ENCODE assay signal across 34 cellular contexts in genomic region chr2:216259081-216259480, GRCh38.
"Had no signal": no experiment of that assay in that cellular context is flagged by ENCODE, and none has a peak within 500 bp of the region (broad histone marks: within the 10 kb centered on the region; RNA-seq: fewer than 3 reads in every experiment).

No MANE protein-coding gene starts in this region.

- H3K27ac ChIP-seq: adrenal gland, Peyer's patch, SJSA1, WERI-Rb-1 had no signal

- H3K36me3 Mint-ChIP-seq: activated naive CD4-positive, alpha-beta T cell treated with anti-CD3 and anti-CD28 coated beads, Interleukin-2, amount 50 U/mL, for 72 hours; brain had no signal

- H3K27ac Mint-ChIP-seq: activated CD4-positive, alpha-beta T cell treated with anti-CD3 and anti-CD28 coated beads, Interleukin-2, amount 10 ng/mL, durations not matched to agents 24 days and 14 days; activated naive CD4-positive, alpha-beta T cell treated with anti-CD3 and anti-CD28 coated beads for 36 hours; activated naive CD4-positive, alpha-beta T cell treated with anti-CD3 and anti-CD28 coated beads, Interleukin-2, amount 50 U/mL, for 72 hours; activated T-helper 1 cell treated with anti-CD3 and anti-CD28 coated beads, Interleukin-12 subunit alpha, Interleukin-12 subunit beta, Interleukin-2, Interleukin-4 antibody, amounts not matched to agents 30 ng/mL and 10 ng/mL and 1 ng/mL, durations not matched to agents 14 hours and 24 hours and 36 hours; brain had no signal

- H3K27me3 ChIP-seq: adrenal gland, Peyer's patch, SJSA1 had no signal

- ATAC-seq: activated naive CD4-positive, alpha-beta T cell treated with anti-CD3 and anti-CD28 coated beads, Interleukin-2, amount 50 U/mL, for 72 hours; activated T-cell treated with anti-CD3 and anti-CD28 coated beads, Interleukin-2, amount 50 U/mL, for 4 hours; PC-3 had no signal

- H3K4me1 ChIP-seq: adrenal gland, Peyer's patch had no signal

- H3K4me3 ChIP-seq: adrenal gland, Peyer's patch, SJSA1 had no signal

- H3K36me3 ChIP-seq: adrenal gland, Peyer's patch, SJSA1, WERI-Rb-1 had no signal

- DNase-seq: activated CD4-positive, alpha-beta T cell treated with anti-CD3 and anti-CD28 coated beads, Interleukin-2, amount 10 ng/mL, durations not matched to agents 24 days and 14 days; activated CD4-positive, alpha-beta T cell treated with anti-CD3 and anti-CD28 coated beads, Interleukin-2, amount 50 U/mL, for 4 hours; activated CD8-positive, alpha-beta memory T cell treated with anti-CD3 and anti-CD28 coated beads, Interleukin-2, amount 50 U/mL, for 4 hours; activated gamma-delta T cell treated with Interleukin-2 at 50 U/mL for 16 hours; activated naive CD4-positive, alpha-beta T cell treated with anti-CD3 and anti-CD28 coated beads for 36 hours; activated T-cell treated with anti-CD3 and anti-CD28 coated beads for 4 hours; activated T-cell treated with anti-CD3 and anti-CD28 coated beads, Interleukin-2, amount 50 U/mL, for 4 hours; adrenal gland; central memory CD4-positive, alpha-beta T cell; Kasumi-1; KG1; MM.1S; MV-4-11; NCI-H1092; NCI-H1436 treated with DMSO at 0.1 percent for 48 hours; NCI-H1694 treated with DMSO at 0.1 percent for 48 hours; NCI-H2029; NCI-H510A; NCI-H526; NCI-H748 treated with DMSO at 0.1 percent for 48 hours; NK-92 treated with Interleukin-12 subunit alpha and Interleukin-12 subunit beta, amount 100 ng/mL, for 24 hours; PC-3; Peyer's patch; RPMI8226; SHP77 treated with DMSO at 0.1 percent for 48 hours; SW 1271; T-helper 1 cell; T-helper 2 cell; T-helper 9 cell; WERI-Rb-1 had no signal

- H3K9me3 Mint-ChIP-seq: activated CD4-positive, alpha-beta T cell treated with anti-CD3 and anti-CD28 coated beads, Interleukin-2, amount 10 ng/mL, durations not matched to agents 24 days and 14 days; activated naive CD4-positive, alpha-beta T cell treated with anti-CD3 and anti-CD28 coated beads for 36 hours; activated naive CD4-positive, alpha-beta T cell treated with anti-CD3 and anti-CD28 coated beads, Interleukin-2, amount 50 U/mL, for 72 hours; activated T-cell treated with anti-CD3 and anti-CD28 coated beads, Interleukin-2, amount 50 U/mL, for 4 hours; activated T-helper 1 cell treated with anti-CD3 and anti-CD28 coated beads, Interleukin-12 subunit alpha, Interleukin-12 subunit beta, Interleukin-2, Interleukin-4 antibody, amounts not matched to agents 30 ng/mL and 10 ng/mL and 1 ng/mL, durations not matched to agents 14 hours and 24 hours and 36 hours; brain had no signal

- H3K9me3 ChIP-seq: adrenal gland, Peyer's patch, SJSA1 had no signal

- H3K4me1 Mint-ChIP-seq: activated CD4-positive, alpha-beta T cell treated with anti-CD3 and anti-CD28 coated beads, Interleukin-2, amount 10 ng/mL, durations not matched to agents 24 days and 14 days; brain had no signal

- H3K4me3 Mint-ChIP-seq: activated CD4-positive, alpha-beta T cell treated with anti-CD3 and anti-CD28 coated beads, Interleukin-2, amount 10 ng/mL, durations not matched to agents 24 days and 14 days; activated naive CD4-positive, alpha-beta T cell treated with anti-CD3 and anti-CD28 coated beads for 36 hours; activated T-cell treated with anti-CD3 and anti-CD28 coated beads, Interleukin-2, amount 50 U/mL, for 4 hours; activated T-helper 1 cell treated with anti-CD3 and anti-CD28 coated beads, Interleukin-12 subunit alpha, Interleukin-12 subunit beta, Interleukin-2, Interleukin-4 antibody, amounts not matched to agents 30 ng/mL and 10 ng/mL and 1 ng/mL, durations not matched to agents 14 hours and 24 hours and 36 hours; brain had no signal
